ENCODE assay signal across 18 cellular contexts in the genomic region with DNA sequence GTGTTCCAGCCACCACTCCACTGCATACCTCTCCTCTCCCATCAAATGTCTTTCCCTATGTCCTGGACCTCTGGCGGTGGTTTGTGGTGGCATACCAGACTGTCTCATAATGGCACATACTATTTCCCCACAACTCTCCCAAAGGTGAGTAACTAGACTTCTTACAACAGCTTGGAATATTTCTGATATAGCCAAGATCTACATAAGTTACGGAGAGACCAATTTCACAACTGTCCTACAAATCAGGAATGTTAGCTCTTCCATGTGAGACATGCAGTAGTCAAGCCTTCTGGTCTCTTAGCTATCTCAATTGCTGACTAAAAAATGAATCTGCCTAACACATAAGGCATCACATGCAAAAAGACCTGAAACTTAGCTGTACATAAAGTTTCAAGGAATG.
DNase-seq lines count a peak whose midpoint lies in the region; TF ChIP-seq lines count a peak whose summit lies in the region.
"Had no signal": no experiment of that assay in that cellular context is flagged by ENCODE, and none has a peak within 500 bp of the region (broad histone marks: within the 10 kb centered on the region; RNA-seq: fewer than 3 reads in every experiment).

No MANE protein-coding gene starts in this region.

- no peak overlapping the region for H3K27ac Mint-ChIP-seq in activated T-helper 1 cell treated with anti-CD3 and anti-CD28 coated beads, Interleukin-12 subunit alpha, Interleukin-12 subunit beta, Interleukin-2, Interleukin-4 antibody, amounts not matched to agents 30 ng/mL and 10 ng/mL and 1 ng/mL, durations not matched to agents 14 hours and 24 hours and 36 hours
- H3K27ac Mint-ChIP-seq: B cell; CD8-positive, alpha-beta T cell; HFFc6 had no signal

- H3K23ac ChIP-seq in trophoblast cell (ENCODE audit: low read length) = no peak overlapping the region

- H3K14ac ChIP-seq in trophoblast cell (ENCODE audit: low read length) = no peak overlapping the region

- H3K9me3 Mint-ChIP-seq in activated T-helper 1 cell treated with anti-CD3 and anti-CD28 coated beads, Interleukin-12 subunit alpha, Interleukin-12 subunit beta, Interleukin-2, Interleukin-4 antibody, amounts not matched to agents 30 ng/mL and 10 ng/mL and 1 ng/mL, durations not matched to agents 14 hours and 24 hours and 36 hours = no peaks in the 10 kb centered on the region

- H4K12ac ChIP-seq in trophoblast cell (ENCODE audit: low read depth, low read length) = no peak overlapping the region

- no peaks in the 10 kb centered on the region for H3K36me3 ChIP-seq in trophoblast cell (ENCODE audit: control insufficient read depth in 1 of 2, insufficient read depth in 2 of 2, low read length in 2 of 2)
- H3K36me3 ChIP-seq: BLaER1, HAP-1 had no signal

- no peaks in the 10 kb centered on the region for H3K36me3 Mint-ChIP-seq in activated T-helper 1 cell treated with anti-CD3 and anti-CD28 coated beads, Interleukin-12 subunit alpha, Interleukin-12 subunit beta, Interleukin-2, Interleukin-4 antibody, amounts not matched to agents 30 ng/mL and 10 ng/mL and 1 ng/mL, durations not matched to agents 14 hours and 24 hours and 36 hours (ENCODE audit: low read depth)
- H3K36me3 Mint-ChIP-seq: CD4-positive, CD25-positive, alpha-beta regulatory T cell; CD8-positive, alpha-beta T cell had no signal

- H4K91ac ChIP-seq in trophoblast cell (ENCODE audit: low read depth, low read length) = no peak overlapping the region

- DNase-seq in DMS53 (lab: John Stamatoyannopoulos, UW) (peak; percentile 9), DMS53 treated with DMSO at 0.1 percent for 48 hours (lab: John Stamatoyannopoulos, UW; ENCODE audit: unreplicated experiment) (no peak), NCI-H2171 treated with DMSO at 0.1 percent for 48 hours (lab: John Stamatoyannopoulos, UW) (peak; percentile 54), NCI-H2171 (lab: John Stamatoyannopoulos, UW) (no peak), trophoblast cell (peak; percentile 87 to 96), lower leg skin (ENCODE audit: low spot score in 2 of 2) (no peak)
- no peak for DNase-seq in activated T-helper 1 cell treated with anti-CD3 and anti-CD28 coated beads, Interleukin-12 subunit alpha, Interleukin-12 subunit beta, Interleukin-2, Interleukin-4 antibody, amounts not matched to agents 30 ng/mL and 10 ng/mL and 1 ng/mL, durations not matched to agents 14 hours and 24 hours and 36 hours (ENCODE audit: low spot score)
- DNase-seq: CD4-positive, CD25-positive, alpha-beta regulatory T cell; CD8-positive, alpha-beta T cell; DMS 273 treated with DMSO at 0.1 percent for 48 hours; DND-41; GOT3; HFFc6 had no signal

- WGBS in trophoblast cell (ENCODE audit: extremely low coverage, insufficient coverage, insufficient read length) = no CpG with 5 or more reads among the region's 2 CpGs
- 88 to 91% methylated on average over 2 of the region's 2 CpGs for WGBS in lower leg skin, 2 donors

- H2BK120ac ChIP-seq in trophoblast cell (ENCODE audit: insufficient read depth, low read length, poor library complexity) = no peak overlapping the region

- H2AK5ac ChIP-seq in trophoblast cell (ENCODE audit: low read length) = no peak overlapping the region

- no peaks in the 10 kb centered on the region for H3K4me1 ChIP-seq in trophoblast cell (ENCODE audit: control insufficient read depth in 1 of 2, insufficient read depth in 2 of 2, low read length in 2 of 2)
- H3K4me1 ChIP-seq: BLaER1, HAP-1 had no signal

- no peak overlapping the region for H4K8ac ChIP-seq in trophoblast cell (ENCODE audit: low read depth, low read length)

- no peaks in the 10 kb centered on the region for H3K79me1 ChIP-seq in trophoblast cell (ENCODE audit: low read length)

- no peak overlapping the region for H3K4me3 Mint-ChIP-seq in activated T-helper 1 cell treated with anti-CD3 and anti-CD28 coated beads, Interleukin-12 subunit alpha, Interleukin-12 subunit beta, Interleukin-2, Interleukin-4 antibody, amounts not matched to agents 30 ng/mL and 10 ng/mL and 1 ng/mL, durations not matched to agents 14 hours and 24 hours and 36 hours
- H3K4me3 Mint-ChIP-seq: B cell; CD8-positive, alpha-beta T cell; HFFc6 had no signal

- no peaks in the 10 kb centered on the region for H3K9me3 ChIP-seq in trophoblast cell (ENCODE audit: insufficient read depth, low read depth, low read length)
- H3K9me3 ChIP-seq: BLaER1, HAP-1 had no signal

- no peaks in the 10 kb centered on the region for H3K27me3 Mint-ChIP-seq in activated T-helper 1 cell treated with anti-CD3 and anti-CD28 coated beads, Interleukin-12 subunit alpha, Interleukin-12 subunit beta, Interleukin-2, Interleukin-4 antibody, amounts not matched to agents 30 ng/mL and 10 ng/mL and 1 ng/mL, durations not matched to agents 14 hours and 24 hours and 36 hours (ENCODE audit: insufficient read depth)
- H3K27me3 Mint-ChIP-seq: B cell; CD4-positive, CD25-positive, alpha-beta regulatory T cell had no signal

- H3K9ac ChIP-seq in trophoblast cell (ENCODE audit: low read length) = no peak overlapping the region
- H3K9ac ChIP-seq: BLaER1 had no signal

- no peaks in the 10 kb centered on the region for H3K27me3 ChIP-seq in trophoblast cell (ENCODE audit: insufficient read depth, low read length)
- H3K27me3 ChIP-seq: BLaER1 had no signal

- TF ChIP-seq CTCF in lower leg skin (IDR thresholded peaks at IDR 0.05) = no peak

- H3K18ac ChIP-seq in trophoblast cell (ENCODE audit: low read length) = no peak overlapping the region

- H3K4ac ChIP-seq in trophoblast cell (ENCODE audit: low read depth, low read length) = no peak overlapping the region

- no peak overlapping the region for H2BK12ac ChIP-seq in trophoblast cell (ENCODE audit: low read length)

- no peaks in the 10 kb centered on the region for H3K4me1 Mint-ChIP-seq in activated T-helper 1 cell treated with anti-CD3 and anti-CD28 coated beads, Interleukin-12 subunit alpha, Interleukin-12 subunit beta, Interleukin-2, Interleukin-4 antibody, amounts not matched to agents 30 ng/mL and 10 ng/mL and 1 ng/mL, durations not matched to agents 14 hours and 24 hours and 36 hours (ENCODE audit: low read depth)
- H3K4me1 Mint-ChIP-seq: B cell; CD4-positive, CD25-positive, alpha-beta regulatory T cell had no signal

- H3K4me3 ChIP-seq in trophoblast cell (ENCODE audit: low read depth, low read length) = no peak overlapping the region
- H3K4me3 ChIP-seq in lower leg skin (ENCODE audit: low read depth, poor library complexity, severe bottlenecking) = no peak overlapping the region
- H3K4me3 ChIP-seq: BLaER1, HAP-1 had no signal

- H3K79me2 ChIP-seq in trophoblast cell (ENCODE audit: control insufficient read depth, insufficient read depth, low read length, poor library complexity) = no peaks in the 10 kb centered on the region

- intact Hi-C loops in activated T-helper 1 cell treated with anti-CD3 and anti-CD28 coated beads, Interleukin-12 subunit alpha, Interleukin-12 subunit beta, Interleukin-2, Interleukin-4 antibody, amounts not matched to agents 30 ng/mL and 10 ng/mL and 1 ng/mL, durations not matched to agents 14 hours and 24 hours and 36 hours (cut with micrococcal nuclease) = no loop called here
- intact Hi-C loops in lower leg skin (cut with DNase I; ENCODE audit: low total_unique reads) = no loop called here

- TF ChIP-seq POLR2A in lower leg skin (IDR thresholded peaks at IDR 0.05) = no peak

- H3K4me2 ChIP-seq in trophoblast cell (ENCODE audit: low read length) = no peak overlapping the region
- H3K4me2 ChIP-seq: BLaER1 had no signal

- H2AFZ ChIP-seq in trophoblast cell (ENCODE audit: insufficient read depth, low read length, poor library complexity) = no peak overlapping the region

- H3K27ac ChIP-seq in trophoblast cell (ENCODE audit: low read depth, low read length) = no peak overlapping the region
- H3K27ac ChIP-seq: 22Rv1, BLaER1, C4-2B had no signal

- no peak overlapping the region for H2BK5ac ChIP-seq in trophoblast cell (ENCODE audit: low read depth, low read length, poor library complexity)

Comparison
In these comparisons a context has a peak if more than half of its experiments do, and no peak if none do; other contexts are left out.
1. DNase-seq: peak in DMS53 (single experiment), NCI-H2171 treated with DMSO at 0.1 percent for 48 hours (single experiment) and trophoblast cell (2 of 2); none in DMS53 treated with DMSO at 0.1 percent for 48 hours (single experiment), NCI-H2171 (single experiment), activated T-helper 1 cell treated with anti-CD3 and anti-CD28 coated beads, Interleukin-12 subunit alpha, Interleukin-12 subunit beta, Interleukin-2, Interleukin-4 antibody, amounts not matched to agents 30 ng/mL and 10 ng/mL and 1 ng/mL, durations not matched to agents 14 hours and 24 hours and 36 hours (single experiment) and lower leg skin (0 of 2).